29 cellular contexts compared by ENCODE assay signal in the genomic region with DNA sequence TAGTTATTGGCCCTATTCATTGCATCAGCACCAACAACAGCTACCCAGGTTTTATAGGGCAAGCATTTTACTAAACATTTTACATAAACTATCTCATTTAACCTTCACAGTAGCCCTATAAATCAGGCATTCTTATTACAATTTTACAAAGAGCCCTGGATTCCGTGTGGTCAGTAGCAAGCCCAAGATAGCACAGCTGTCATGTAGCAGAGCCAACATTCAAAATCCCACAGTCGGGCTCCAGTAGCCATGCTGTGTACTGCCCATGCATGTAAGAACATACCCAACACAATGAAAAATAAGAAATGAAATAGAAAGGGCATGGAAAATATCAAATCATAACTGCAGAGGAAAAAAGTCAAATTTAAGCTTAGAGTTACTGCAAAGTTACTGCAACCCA.
"Had no signal": no experiment of that assay in that cellular context is flagged by ENCODE, and none has a peak within 500 bp of the region (broad histone marks: within the 10 kb centered on the region; RNA-seq: fewer than 3 reads in every experiment).

No MANE protein-coding gene starts in this region.

- H3K27ac ChIP-seq: ascending aorta, brain microvascular endothelial cell, colonic mucosa, epithelial cell of prostate, esophagus squamous epithelium, gastroesophageal sphincter, heart right ventricle, WERI-Rb-1 had no signal

- DNase-seq: activated B cell treated with CpG ODN at 0.5 μM for 24 hours; activated CD4-positive, alpha-beta memory T cell treated with anti-CD3 and anti-CD28 coated beads, Interleukin-2, amount 10 ng/mL, durations not matched to agents 7 days and 5 days; activated CD4-positive, alpha-beta T cell treated with anti-CD3 and anti-CD28 coated beads, Interleukin-2, amount 10 ng/mL, durations not matched to agents 7 days and 5 days; activated CD4-positive, alpha-beta T cell treated with anti-CD3 and anti-CD28 coated beads, Interleukin-2, amount 50 U/mL, for 4 hours; activated CD8-positive, alpha-beta memory T cell treated with anti-CD3 and anti-CD28 coated beads, Interleukin-2, amount 50 U/mL, for 48 hours; activated gamma-delta T cell; activated naive CD4-positive, alpha-beta T cell; activated naive CD4-positive, alpha-beta T cell treated with anti-CD3 and anti-CD28 coated beads, Interleukin-2, amount 10 ng/mL, durations not matched to agents 7 days and 5 days; activated naive CD8-positive, alpha-beta T cell treated with anti-CD3 and anti-CD28 coated beads, Interleukin-2, amount 10 ng/mL, durations not matched to agents 7 days and 5 days; activated T-cell treated with anti-CD3 and anti-CD28 coated beads for 4 hours; activated T-cell treated with anti-CD3 and anti-CD28 coated beads, Interleukin-2, amount 50 U/mL, for 24 hours; colonic mucosa; effector CD8-positive, alpha-beta T cell; esophagus squamous epithelium; heart right ventricle; T-cell; T1000; WERI-Rb-1 had no signal

- H3K9me3 ChIP-seq: ascending aorta, colonic mucosa, esophagus squamous epithelium, gastroesophageal sphincter, heart right ventricle had no signal

- H3K4me3 ChIP-seq: ascending aorta, colonic mucosa, esophagus squamous epithelium, gastroesophageal sphincter, heart right ventricle had no signal

- ATAC-seq: activated CD4-positive, CD25-positive, alpha-beta regulatory T cell treated with anti-CD3 and anti-CD28 coated beads, Interleukin-2, amount 50 U/mL, for 24 hours; activated naive CD4-positive, alpha-beta T cell treated with anti-CD3 and anti-CD28 coated beads, Interleukin-2, amount 50 U/mL, for 72 hours; gastroesophageal sphincter; T-cell had no signal

- H3K36me3 ChIP-seq: ascending aorta, brain microvascular endothelial cell, colonic mucosa, esophagus squamous epithelium, gastroesophageal sphincter, heart right ventricle, WERI-Rb-1 had no signal

- H3K27me3 ChIP-seq: ascending aorta, brain microvascular endothelial cell, colonic mucosa, esophagus squamous epithelium, gastroesophageal sphincter, heart right ventricle had no signal

- H3K27ac Mint-ChIP-seq: activated B cell treated with CpG ODN at 0.5 μM for 24 hours; activated CD4-positive, alpha-beta memory T cell treated with anti-CD3 and anti-CD28 coated beads, Interleukin-2, amount 10 ng/mL, durations not matched to agents 7 days and 5 days; activated CD4-positive, alpha-beta T cell treated with anti-CD3 and anti-CD28 coated beads, Interleukin-2, amount 10 ng/mL, durations not matched to agents 7 days and 5 days; activated naive CD4-positive, alpha-beta T cell treated with anti-CD3 and anti-CD28 coated beads, Interleukin-2, amount 10 ng/mL, durations not matched to agents 7 days and 5 days; activated naive CD4-positive, alpha-beta T cell treated with anti-CD3 and anti-CD28 coated beads, Interleukin-2, amount 50 U/mL, for 72 hours; activated naive CD8-positive, alpha-beta T cell treated with anti-CD3 and anti-CD28 coated beads, Interleukin-2, amount 10 ng/mL, durations not matched to agents 7 days and 5 days; activated T-cell treated with anti-CD3 and anti-CD28 coated beads, Interleukin-2, amount 50 U/mL, for 24 hours; activated T-helper 2 cell treated with anti-CD3 and anti-CD28 coated beads, Interferon-gamma antibody, Interleukin-2, Interleukin-4, amounts not matched to agents 10 μg/mL and 5 μg/mL and 100 μg/mL, durations not matched to agents 14 hours and 24 hours and 36 hours; T-cell; T-helper 1 cell treated with Interleukin-12 subunit alpha and Interleukin-12 subunit beta and Interleukin-4 antibody, amounts not matched to agents 30 μg/mL and 1 μg/mL, for 36 hours; T-helper 2 cell treated with Interferon-gamma antibody and Interleukin-4, amounts not matched to agents 5 μg/mL and 100 μg/mL, for 36 hours had no signal

- H3K4me1 Mint-ChIP-seq: activated B cell treated with CpG ODN at 0.5 μM for 24 hours; activated CD4-positive, alpha-beta memory T cell treated with anti-CD3 and anti-CD28 coated beads, Interleukin-2, amount 10 ng/mL, durations not matched to agents 7 days and 5 days; activated CD4-positive, alpha-beta T cell treated with anti-CD3 and anti-CD28 coated beads, Interleukin-2, amount 10 ng/mL, durations not matched to agents 7 days and 5 days; activated naive CD4-positive, alpha-beta T cell treated with anti-CD3 and anti-CD28 coated beads, Interleukin-2, amount 10 ng/mL, durations not matched to agents 7 days and 5 days; activated naive CD8-positive, alpha-beta T cell treated with anti-CD3 and anti-CD28 coated beads, Interleukin-2, amount 10 ng/mL, durations not matched to agents 7 days and 5 days; central memory CD8-positive, alpha-beta T cell; T-cell had no signal

- H3K4me1 ChIP-seq: ascending aorta, colonic mucosa, esophagus squamous epithelium, gastroesophageal sphincter, heart right ventricle had no signal

- H3K4me3 Mint-ChIP-seq: activated B cell treated with CpG ODN at 0.5 μM for 24 hours; activated CD4-positive, alpha-beta memory T cell treated with anti-CD3 and anti-CD28 coated beads, Interleukin-2, amount 10 ng/mL, durations not matched to agents 7 days and 5 days; activated CD4-positive, alpha-beta T cell treated with anti-CD3 and anti-CD28 coated beads, Interleukin-2, amount 10 ng/mL, durations not matched to agents 7 days and 5 days; activated naive CD4-positive, alpha-beta T cell treated with anti-CD3 and anti-CD28 coated beads, Interleukin-2, amount 10 ng/mL, durations not matched to agents 7 days and 5 days; activated naive CD8-positive, alpha-beta T cell treated with anti-CD3 and anti-CD28 coated beads, Interleukin-2, amount 10 ng/mL, durations not matched to agents 7 days and 5 days; activated T-cell treated with anti-CD3 and anti-CD28 coated beads, Interleukin-2, amount 50 U/mL, for 24 hours; central memory CD8-positive, alpha-beta T cell; T-cell; T-helper 1 cell treated with Interleukin-12 subunit alpha and Interleukin-12 subunit beta and Interleukin-4 antibody, amounts not matched to agents 30 μg/mL and 1 μg/mL, for 36 hours; T-helper 2 cell treated with Interferon-gamma antibody and Interleukin-4, amounts not matched to agents 5 μg/mL and 100 μg/mL, for 36 hours had no signal

- FAIRE-seq: endometrium had no signal

- H3K36me3 Mint-ChIP-seq: activated naive CD4-positive, alpha-beta T cell treated with anti-CD3 and anti-CD28 coated beads, Interleukin-2, amount 10 ng/mL, durations not matched to agents 7 days and 5 days; activated naive CD4-positive, alpha-beta T cell treated with anti-CD3 and anti-CD28 coated beads, Interleukin-2, amount 50 U/mL, for 72 hours; activated naive CD8-positive, alpha-beta T cell treated with anti-CD3 and anti-CD28 coated beads, Interleukin-2, amount 10 ng/mL, durations not matched to agents 7 days and 5 days; T-cell had no signal

- H3K27me3 Mint-ChIP-seq: activated B cell treated with CpG ODN at 0.5 μM for 24 hours; activated CD4-positive, alpha-beta memory T cell treated with anti-CD3 and anti-CD28 coated beads, Interleukin-2, amount 10 ng/mL, durations not matched to agents 7 days and 5 days; activated CD4-positive, alpha-beta T cell treated with anti-CD3 and anti-CD28 coated beads, Interleukin-2, amount 10 ng/mL, durations not matched to agents 7 days and 5 days; activated naive CD4-positive, alpha-beta T cell treated with anti-CD3 and anti-CD28 coated beads, Interleukin-2, amount 10 ng/mL, durations not matched to agents 7 days and 5 days; activated naive CD8-positive, alpha-beta T cell treated with anti-CD3 and anti-CD28 coated beads, Interleukin-2, amount 10 ng/mL, durations not matched to agents 7 days and 5 days had no signal
